12 cellular contexts compared by ENCODE assay signal in the genomic region with DNA sequence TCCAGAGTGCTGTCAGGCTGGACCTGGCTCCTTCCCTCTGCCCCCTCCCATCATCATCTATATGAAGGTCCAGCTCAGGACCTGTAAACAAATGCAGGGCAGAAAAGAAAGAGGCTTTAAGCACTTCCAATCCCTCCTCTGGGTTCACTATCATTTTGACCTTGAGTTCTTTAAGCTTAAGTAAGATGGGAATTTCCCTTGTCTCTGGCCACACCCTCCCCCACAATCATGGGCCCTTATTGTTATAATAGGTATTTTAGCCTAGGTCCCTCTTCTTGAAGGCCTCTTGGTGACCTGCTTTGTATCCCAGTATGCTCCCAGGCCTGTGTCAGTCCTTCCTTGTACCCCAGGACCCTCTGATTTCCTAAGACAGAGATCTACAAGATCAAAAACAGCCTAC. TPM values are rescaled to one million over a fixed set of nuclear protein-coding genes. Genes with fewer than 3 reads are reported as not detected.
DNase-seq lines count a peak whose midpoint lies in the region; ATAC-seq and TF ChIP-seq lines count a peak whose summit lies in the region.
"Had no signal": no experiment of that assay in that cellular context is flagged by ENCODE, and none has a peak within 500 bp of the region (broad histone marks: within the 10 kb centered on the region; RNA-seq: fewer than 3 reads in every experiment).

No MANE protein-coding gene starts in this region.

- no peak overlapping the region for H3K9ac ChIP-seq in skeletal muscle tissue (ENCODE audit: low read depth in 1 of 3, low read length in 3 of 3)

- H3K27ac Mint-ChIP-seq in activated CD8-positive, alpha-beta memory T cell treated with anti-CD3 and anti-CD28 coated beads, Interleukin-2, amount 10 ng/mL, durations not matched to agents 7 days and 5 days = no peak overlapping the region
- H3K27ac Mint-ChIP-seq: IgD-negative memory B cell had no signal

- peaks cover 25% of the 10 kb centered on the region for H3K4me1 Mint-ChIP-seq in activated CD8-positive, alpha-beta memory T cell treated with anti-CD3 and anti-CD28 coated beads, Interleukin-2, amount 10 ng/mL, durations not matched to agents 7 days and 5 days

- H3K4me1 ChIP-seq in skeletal muscle tissue (ENCODE audit: control insufficient read depth in 3 of 3, insufficient read depth in 3 of 3, low read length in 3 of 3) = peaks cover 45 to 56% (median 50%) of the 10 kb centered on the region in 3 donors
- H3K4me1 ChIP-seq in transverse colon = peaks cover 0 to 17% (median 2%) of the 10 kb centered on the region in 4 donors

- H3K9me3 Mint-ChIP-seq in activated CD8-positive, alpha-beta memory T cell treated with anti-CD3 and anti-CD28 coated beads, Interleukin-2, amount 10 ng/mL, durations not matched to agents 7 days and 5 days (ENCODE audit: low read depth) = no peaks in the 10 kb centered on the region
- H3K9me3 Mint-ChIP-seq: IgD-negative memory B cell had no signal

- H3K9me3 ChIP-seq in skeletal muscle tissue (ENCODE audit: control insufficient read depth in 3 of 3, low read length in 3 of 3) (no peaks in the 10 kb centered on the region), transverse colon (no peaks in the 10 kb centered on the region)

- H3K27ac ChIP-seq in skeletal muscle tissue (ENCODE audit: low read depth, low read length) = peak overlapping the region; percentile 84
- H3K27ac ChIP-seq in transverse colon = no peak overlapping the region

- H3K27me3 ChIP-seq in skeletal muscle tissue (ENCODE audit: control insufficient read depth in 3 of 3, insufficient read depth in 3 of 3, low read length in 3 of 3) = no peaks in the 10 kb centered on the region
- H3K27me3 ChIP-seq in transverse colon = no peaks in the 10 kb centered on the region

- no peaks in the 10 kb centered on the region for H3K27me3 Mint-ChIP-seq in activated CD8-positive, alpha-beta memory T cell treated with anti-CD3 and anti-CD28 coated beads, Interleukin-2, amount 10 ng/mL, durations not matched to agents 7 days and 5 days
- H3K27me3 Mint-ChIP-seq: IgD-negative memory B cell had no signal

- peak; percentile 57 for ATAC-seq in activated CD8-positive, alpha-beta memory T cell treated with anti-CD3 and anti-CD28 coated beads, Interleukin-2, amount 10 ng/mL, durations not matched to agents 7 days and 5 days
- ATAC-seq in HG02884 (IDR thresholded peaks at IDR 0.05; ENCODE audit: unreplicated experiment) = no peak
- ATAC-seq: sciatic nerve had no signal

- H3K36me3 ChIP-seq in skeletal muscle tissue (ENCODE audit: control insufficient read depth in 3 of 3, insufficient read depth in 3 of 3, low read length in 3 of 3) (no peaks in the 10 kb centered on the region), transverse colon (no peaks in the 10 kb centered on the region)

- in situ Hi-C loops in transverse colon (cut with MboI; ENCODE audit: low pct_ligation_motif_present in 1 of 4, low pct_unique_long_range_greater_than_20kb in 1 of 4, low sequenced_read_pairs in 3 of 4) = no loop called here

- TF ChIP-seq POLR2A in transverse colon (IDR thresholded peaks at IDR 0.05) = no peak

- intact Hi-C loops in transverse colon (cut with DNase I; ENCODE audit: low total_unique reads) = no loop called here

- DNase-seq in activated CD8-positive, alpha-beta memory T cell treated with anti-CD3 and anti-CD28 coated beads, Interleukin-2, amount 10 ng/mL, durations not matched to agents 7 days and 5 days = no peak
- DNase-seq in activated CD8-positive, alpha-beta memory T cell treated with anti-CD3 and anti-CD28 coated beads for 24 hours = no peak
- DNase-seq in OCI-M1 (lab: John Stamatoyannopoulos, UW) = peak; percentile 33
- peak; percentile 51 for DNase-seq in fibroblast of mammary gland (ENCODE audit: low read depth)
- DNase-seq in NCI-H2196 treated with DMSO at 0.1 percent for 48 hours (lab: John Stamatoyannopoulos, UW; ENCODE audit: unreplicated experiment) = no peak
- no peak for DNase-seq in transverse colon
- DNase-seq: activated effector memory CD4-positive, alpha-beta T cell treated with anti-CD3 and anti-CD28 coated beads, Interleukin-2, amount 50 U/mL, for 16 hours; NCI-H510A had no signal

- CTCF ChIA-PET in activated CD8-positive, alpha-beta memory T cell treated with anti-CD3 and anti-CD28 coated beads, Interleukin-2, amount 10 ng/mL, durations not matched to agents 7 days and 5 days (lab: Charles Lee) = no interaction called here

- H3K4me3 ChIP-seq in fibroblast of mammary gland (ENCODE audit: control insufficient read depth, low read depth, low read length) (no peak overlapping the region), skeletal muscle tissue (ENCODE audit: low read length in 3 of 3) (no peak overlapping the region), transverse colon (no peak overlapping the region)

- no peaks in the 10 kb centered on the region for H3K36me3 Mint-ChIP-seq in activated CD8-positive, alpha-beta memory T cell treated with anti-CD3 and anti-CD28 coated beads, Interleukin-2, amount 10 ng/mL, durations not matched to agents 7 days and 5 days
- H3K36me3 Mint-ChIP-seq: IgD-negative memory B cell had no signal

- no peak for TF ChIP-seq CTCF in fibroblast of mammary gland (conservative IDR thresholded peaks at IDR 0.05; ENCODE audit: control insufficient read depth, insufficient read depth, low read depth, low read length)
- no peak for TF ChIP-seq CTCF in transverse colon (IDR thresholded peaks at IDR 0.05)

- no peak overlapping the region for H3K4me3 Mint-ChIP-seq in activated CD8-positive, alpha-beta memory T cell treated with anti-CD3 and anti-CD28 coated beads, Interleukin-2, amount 10 ng/mL, durations not matched to agents 7 days and 5 days
- H3K4me3 Mint-ChIP-seq: IgD-negative memory B cell had no signal

- TF ChIP-seq EP300 in transverse colon (IDR thresholded peaks at IDR 0.05; ENCODE audit: low read depth) = no peak

RNA-seq across cellular contexts. Expression of a gene that starts 45.1 kb away (rescaled TPM):
- total RNA-seq in activated CD8-positive, alpha-beta memory T cell treated with anti-CD3 and anti-CD28 coated beads, Interleukin-2, amount 10 ng/mL, durations not matched to agents 7 days and 5 days = 10 to 100 TPM; 71.6 to 80.0 TPM
- total RNA-seq in skeletal muscle tissue (44.9 TPM), transverse colon (10 to 100 TPM; 43.8 to 74.0 (median 59.9) TPM)

RNA-seq across cellular contexts. Expression of a gene that starts 52.8 kb away (rescaled TPM):
- 10 to 100 TPM; 46.5 to 48.5 TPM for total RNA-seq in activated CD8-positive, alpha-beta memory T cell treated with anti-CD3 and anti-CD28 coated beads, Interleukin-2, amount 10 ng/mL, durations not matched to agents 7 days and 5 days
- 80.9 TPM for total RNA-seq in skeletal muscle tissue
- 10 to 100 TPM; 56.1 to 82.1 (median 65.4) TPM for total RNA-seq in transverse colon

Comparison
In these comparisons a context has a peak if more than half of its experiments do, and no peak if none do; other contexts are left out.
1. DNase-seq: peak in OCI-M1 (single experiment) and fibroblast of mammary gland (single experiment); none in activated CD8-positive, alpha-beta memory T cell treated with anti-CD3 and anti-CD28 coated beads, Interleukin-2, amount 10 ng/mL, durations not matched to agents 7 days and 5 days (single experiment), activated CD8-positive, alpha-beta memory T cell treated with anti-CD3 and anti-CD28 coated beads for 24 hours (single experiment), NCI-H2196 treated with DMSO at 0.1 percent for 48 hours (single experiment) and transverse colon (single experiment).